In genomic region chr17:4703330-4703691, GRCh38 we compare ENCODE assay signal across 8 cellular contexts. TPM values are rescaled to one million over a fixed set of nuclear protein-coding genes. Genes with fewer than 3 reads are reported as not detected.
DNase-seq lines count a peak whose midpoint lies in the region; ATAC-seq and TF ChIP-seq lines count a peak whose summit lies in the region.

No MANE protein-coding gene starts in this region.

- H3K27ac ChIP-seq in tibial artery = peak overlapping the region; percentile 75 to 84

- TF ChIP-seq POLR2A in lower leg skin (IDR thresholded peaks at IDR 0.05) = no peak

- TF ChIP-seq CTCF in astrocyte of the cerebellum (IDR thresholded peaks at IDR 0.05; ENCODE audit: low read depth, low read length, missing control alignments) (no peak), lower leg skin (IDR thresholded peaks at IDR 0.05) (no peak), tibial artery (IDR thresholded peaks at IDR 0.05) (no peak)

- DNase-seq in activated T-cell treated with anti-CD3 and anti-CD28 coated beads, Interleukin-2, amount 50 U/mL, for 72 hours = no peak
- no peak for DNase-seq in activated T-cell treated with anti-CD3 and anti-CD28 coated beads, Interleukin-2, amount 50 U/mL, for 1 hour
- DNase-seq in astrocyte of the cerebellum (ENCODE audit: low read depth) = no peak
- no peak for DNase-seq in lower leg skin (ENCODE audit: low spot score in 2 of 2)
- DNase-seq in tibial artery = no peak
- no peak for DNase-seq in cerebellar nuclear complex (lab: John Stamatoyannopoulos, UW)
- no peak for DNase-seq in GOT3 (lab: John Stamatoyannopoulos, UW)

- H3K4me3 Mint-ChIP-seq in activated T-cell treated with anti-CD3 and anti-CD28 coated beads, Interleukin-2, amount 50 U/mL, for 72 hours = peak overlapping the region; percentile 80 to 88

- ATAC-seq in activated T-cell treated with anti-CD3 and anti-CD28 coated beads, Interleukin-2, amount 50 U/mL, for 72 hours (replicated peaks in 1 of 2) = no peak
- ATAC-seq in HG02571 (IDR thresholded peaks at IDR 0.05; ENCODE audit: unreplicated experiment) = no peak

- H3K27me3 Mint-ChIP-seq in activated T-cell treated with anti-CD3 and anti-CD28 coated beads, Interleukin-2, amount 50 U/mL, for 72 hours (ENCODE audit: low read depth) = no peaks in the 10 kb centered on the region

- no peaks in the 10 kb centered on the region for H3K9me3 ChIP-seq in tibial artery

- H3K4me3 ChIP-seq in astrocyte of the cerebellum (ENCODE audit: low read depth, low read length) (peak overlapping the region; percentile 98), lower leg skin (ENCODE audit: low read depth, poor library complexity, severe bottlenecking) (peak overlapping the region; percentile 85), tibial artery (peak overlapping the region; percentile 71 to 86)

- WGBS in lower leg skin, 2 donors = 4 to 10% methylated on average over 15 of the region's 15 CpGs

- peaks cover 70% of the 10 kb centered on the region for H3K4me1 Mint-ChIP-seq in activated T-cell treated with anti-CD3 and anti-CD28 coated beads, Interleukin-2, amount 50 U/mL, for 72 hours (ENCODE audit: low read depth)

- H3K27ac Mint-ChIP-seq in activated T-cell treated with anti-CD3 and anti-CD28 coated beads, Interleukin-2, amount 50 U/mL, for 72 hours = peak overlapping the region; percentile 52

- peaks cover 5 to 7% of the 10 kb centered on the region in 2 donors for H3K36me3 Mint-ChIP-seq in activated T-cell treated with anti-CD3 and anti-CD28 coated beads, Interleukin-2, amount 50 U/mL, for 72 hours (ENCODE audit: insufficient read depth in 2 of 2)

- intact Hi-C loops in lower leg skin (cut with DNase I; ENCODE audit: low total_unique reads) = no loop called here
- intact Hi-C loops in tibial artery (cut with DNase I; ENCODE audit: low total_unique reads) = no loop called here

- H3K4me1 ChIP-seq in tibial artery = peaks cover 0 to 15% (median 9%) of the 10 kb centered on the region in 4 donors

- no peaks in the 10 kb centered on the region for H3K27me3 ChIP-seq in tibial artery

- no peaks in the 10 kb centered on the region for H3K9me3 Mint-ChIP-seq in activated T-cell treated with anti-CD3 and anti-CD28 coated beads, Interleukin-2, amount 50 U/mL, for 72 hours

- in situ Hi-C loops in astrocyte of the cerebellum (cut with HindIII; ENCODE audit: low sequenced_read_pairs) = no loop called here

- no peaks in the 10 kb centered on the region for H3K36me3 ChIP-seq in tibial artery

RNA-seq across cellular contexts. Expression of gene PELP1, which starts 0.6 kb away (rescaled TPM):
- total RNA-seq in activated T-cell treated with anti-CD3 and anti-CD28 coated beads, Interleukin-2, amount 50 U/mL, for 72 hours = 100 to 1,000 TPM in 1 of 2 donors, 10 to 100 TPM in 1; 93.8 to 113 TPM
- total RNA-seq in lower leg skin = 10 to 100 TPM; 20.5 to 78.4 (median 26.0) TPM

RNA-seq across cellular contexts. Expression of gene ARRB2, which starts 7.1 kb away (rescaled TPM):
- total RNA-seq in activated T-cell treated with anti-CD3 and anti-CD28 coated beads, Interleukin-2, amount 50 U/mL, for 72 hours = 100 to 1,000 TPM; 216 to 258 TPM
- 10 to 100 TPM in 3 of 4 donors, 1 to 10 TPM in 1; 8.5 to 16.4 (median 11.8) TPM for total RNA-seq in lower leg skin

RNA-seq across cellular contexts. Expression of gene MED11, which starts 27.9 kb away (rescaled TPM):
- 10 to 100 TPM in 1 of 2 donors, 1 to 10 TPM in 1; 9.9 to 14.0 TPM for total RNA-seq in activated T-cell treated with anti-CD3 and anti-CD28 coated beads, Interleukin-2, amount 50 U/mL, for 72 hours
- 10 to 100 TPM; 22.9 to 47.0 (median 40.9) TPM for total RNA-seq in lower leg skin

RNA-seq across cellular contexts. Expression of gene ZMYND15, which starts 36.3 kb away (rescaled TPM):
- under 1 TPM in 1 of 2 donors, not detected in 1; 0.17 TPM for total RNA-seq in activated T-cell treated with anti-CD3 and anti-CD28 coated beads, Interleukin-2, amount 50 U/mL, for 72 hours
- total RNA-seq in lower leg skin = 1 to 10 TPM in 2 of 4 donors, under 1 TPM in 1, not detected in 1; 0.46 to 1.7 (median 1.2) TPM

RNA-seq across cellular contexts. Expression of gene CXCL16, which starts 36.4 kb away (rescaled TPM):
- total RNA-seq in activated T-cell treated with anti-CD3 and anti-CD28 coated beads, Interleukin-2, amount 50 U/mL, for 72 hours = 1 to 10 TPM; 2.2 to 4.3 TPM
- 10 to 100 TPM; 25.0 to 28.1 (median 25.5) TPM for total RNA-seq in lower leg skin

Comparison
In these comparisons a context has a peak if more than half of its experiments do, and no peak if none do; other contexts are left out.
1. RNA of gene ARRB2, which starts 7.1 kb away (total RNA-seq): 216 to 258 TPM in activated T-cell treated with anti-CD3 and anti-CD28 coated beads, Interleukin-2, amount 50 U/mL, for 72 hours; 8.5 to 16.4 TPM in lower leg skin; every median in the first group is over 10 times any median in the second.
2. Peak in every context shown above with its lines, with median percentiles within 50 percentile points of each other: H3K4me3 ChIP-seq.